1 cellular context compared by ENCODE assay signal in genomic region chr7:151631968-151632749, GRCh38.
TF ChIP-seq lines count a peak whose summit lies in the region.

No MANE protein-coding gene starts in this region.

TF ChIP-seq in HepG2, 621 proteins besides CTCF, POLR2A, EP300 and RAD21 (continued from another document and continues in another):
- peak; percentile 69 for TF ChIP-seq TFDP2 (CRISPR knock-in tag; IDR thresholded peaks at IDR 0.05)
- TF ChIP-seq ZFX (CRISPR knock-in tag; IDR thresholded peaks at IDR 0.05; ENCODE audit: low read depth), result peak; percentile 45; the same call in 1 of the 2 replicates
- peak; percentile 16; the same call in 1 of the 2 replicates for TF ChIP-seq ZNF281 (CRISPR knock-in tag; IDR thresholded peaks at IDR 0.05; ENCODE audit: borderline replicate concordance)
- no peak for TF ChIP-seq ZSCAN22 (CRISPR knock-in tag; IDR thresholded peaks at IDR 0.05)
- 0 out of 2 replicates have a peak, but pooled peaks have one; percentile 4 for TF ChIP-seq REPIN1 (CRISPR knock-in tag; IDR thresholded peaks at IDR 0.05; ENCODE audit: borderline replicate concordance, low read depth)
- TF ChIP-seq GABPA (IDR thresholded peaks at IDR 0.05; ENCODE audit: low read depth, low read length), result no peak
- TF ChIP-seq GABPA (CRISPR knock-in tag; IDR thresholded peaks at IDR 0.05; ENCODE audit: low read depth), result no peak
- TF ChIP-seq UBTF (CRISPR knock-in tag; IDR thresholded peaks at IDR 0.05), result peak; percentile 85
- peak; percentile 70 for TF ChIP-seq ZNF574 (CRISPR knock-in tag; IDR thresholded peaks at IDR 0.05)
- no peak for TF ChIP-seq SOX13 (IDR thresholded peaks at IDR 0.05)
- TF ChIP-seq SOX13 (CRISPR knock-in tag; conservative IDR thresholded peaks at IDR 0.05 in 1 of 2, IDR thresholded peaks at IDR 0.05 in 1 of 2), result no peak
- no peak for TF ChIP-seq MAFG (CRISPR knock-in tag; IDR thresholded peaks at IDR 0.05)
- TF ChIP-seq ZNF616 (CRISPR knock-in tag; IDR thresholded peaks at IDR 0.05; ENCODE audit: low read depth), result no peak
- TF ChIP-seq ZBTB37 (CRISPR knock-in tag; IDR thresholded peaks at IDR 0.05), result no peak
- TF ChIP-seq RXRB (CRISPR knock-in tag; IDR thresholded peaks at IDR 0.05; ENCODE audit: borderline replicate concordance), result no peak
- peak; percentile 30; the same call in 1 of the 2 replicates for TF ChIP-seq HOXA3 (CRISPR knock-in tag; IDR thresholded peaks at IDR 0.05)
- no peak for TF ChIP-seq ZNF768 (CRISPR knock-in tag; IDR thresholded peaks at IDR 0.05)
- no peak for TF ChIP-seq ARNTL (CRISPR knock-in tag; IDR thresholded peaks at IDR 0.05)
- TF ChIP-seq LCORL (IDR thresholded peaks at IDR 0.05), result no peak
- no peak for TF ChIP-seq LCORL (CRISPR knock-in tag; IDR thresholded peaks at IDR 0.05)
- TF ChIP-seq ZNF883 (CRISPR knock-in tag; IDR thresholded peaks at IDR 0.05; ENCODE audit: not compliant biosample characterization), result no peak
- no peak for TF ChIP-seq ZNF652 (CRISPR knock-in tag; IDR thresholded peaks at IDR 0.05; ENCODE audit: borderline replicate concordance, low read depth)
- no peak for TF ChIP-seq BORCS8-MEF2B (CRISPR knock-in tag; IDR thresholded peaks at IDR 0.05)
- TF ChIP-seq ATF7-NPFF (CRISPR knock-in tag; IDR thresholded peaks at IDR 0.05; ENCODE audit: low read depth), result 0 out of 2 replicates have a peak, but pooled peaks have one; percentile 19
- no peak for TF ChIP-seq RFXANK (CRISPR knock-in tag; IDR thresholded peaks at IDR 0.05)
- no peak for TF ChIP-seq HNF1B (CRISPR knock-in tag; IDR thresholded peaks at IDR 0.05)
- peak; percentile 45; the same call in 1 of the 2 replicates for TF ChIP-seq PATZ1 (CRISPR knock-in tag; IDR thresholded peaks at IDR 0.05)
- TF ChIP-seq ZNF263 (CRISPR knock-in tag; IDR thresholded peaks at IDR 0.05), result peak; percentile 78
- TF ChIP-seq SNAPC2 (CRISPR knock-in tag; IDR thresholded peaks at IDR 0.05), result no peak
- no peak for TF ChIP-seq ZNF256 (CRISPR knock-in tag; conservative IDR thresholded peaks at IDR 0.05)
- no peak for TF ChIP-seq AHDC1 (CRISPR knock-in tag; IDR thresholded peaks at IDR 0.05; ENCODE audit: borderline replicate concordance)
- no peak for TF ChIP-seq NFRKB (IDR thresholded peaks at IDR 0.05)
- TF ChIP-seq ATF4 (CRISPR knock-in tag; IDR thresholded peaks at IDR 0.05), result no peak
- no peak for TF ChIP-seq CREB3 (CRISPR knock-in tag; IDR thresholded peaks at IDR 0.05)
- TF ChIP-seq HNRNPL (IDR thresholded peaks at IDR 0.05; ENCODE audit: low read depth, low read length), result no peak
- TF ChIP-seq TCF7 (IDR thresholded peaks at IDR 0.05; ENCODE audit: low read depth), result no peak
- TF ChIP-seq ZEB1 (IDR thresholded peaks at IDR 0.05; ENCODE audit: insufficient replicate concordance, low read depth), result peak; percentile 67
- no peak for TF ChIP-seq NFKB2 (CRISPR knock-in tag; IDR thresholded peaks at IDR 0.05; ENCODE audit: borderline replicate concordance)
- TF ChIP-seq YEATS4 (CRISPR knock-in tag; IDR thresholded peaks at IDR 0.05; ENCODE audit: borderline replicate concordance), result peak; percentile 22; the same call in 1 of the 2 replicates
